8 cellular contexts compared by ENCODE assay signal in the genomic region with DNA sequence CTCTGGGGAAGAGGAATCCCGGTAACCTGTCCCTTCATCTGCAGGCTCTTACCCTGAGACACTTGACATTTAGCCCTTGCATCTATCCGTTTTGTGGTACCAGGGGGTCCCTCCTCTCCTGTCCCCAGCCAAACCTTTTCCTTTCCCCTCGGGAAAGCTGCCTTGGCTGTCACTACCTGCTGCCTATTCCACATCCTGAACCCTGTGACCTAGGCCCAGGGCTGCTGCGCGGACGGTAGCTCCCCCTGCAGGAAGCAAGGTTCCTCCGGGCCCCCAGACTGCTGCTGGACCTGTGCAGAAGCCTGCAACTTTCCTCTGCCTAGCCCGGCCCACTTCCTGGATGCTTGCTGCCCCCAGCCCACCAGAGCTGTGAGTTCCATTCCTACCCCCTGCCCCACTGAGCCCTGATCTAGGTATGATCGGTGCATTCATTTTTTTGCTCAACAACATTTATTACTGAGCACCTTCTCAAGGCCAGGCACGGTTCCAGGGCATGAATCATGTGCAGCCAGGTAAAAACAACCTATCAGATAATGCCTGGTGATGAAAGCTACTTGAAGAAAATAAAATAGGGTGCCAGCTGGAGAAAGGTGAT. TPM values are rescaled to one million over a fixed set of nuclear protein-coding genes. Genes with fewer than 3 reads are reported as not detected.
DNase-seq lines count a peak whose midpoint lies in the region; ATAC-seq and TF ChIP-seq lines count a peak whose summit lies in the region.

No MANE protein-coding gene starts in this region.

- H3F3A ChIP-seq in Loucy (ENCODE audit: low read depth): no peaks in the 10 kb centered on the region

- peak; percentile 90 for DNase-seq in DMS79 treated with DMSO at 0.1 percent for 48 hours (lab: John Stamatoyannopoulos, UW)
- DNase-seq in activated T-cell treated with anti-CD3 and anti-CD28 coated beads for 48 hours (ENCODE audit: low read depth): peak; percentile 60
- peak; percentile 79 for DNase-seq in glutamatergic neuron
- DNase-seq in stimulated activated effector memory CD8-positive, alpha-beta T cell treated with anti-CD3 and anti-CD28 coated beads, Interleukin-12 subunit alpha, Interleukin-12 subunit beta, amount 100 ng/mL, for 72 hours (ENCODE audit: low spot score in 2 of 2): peak; percentile 47 to 77
- DNase-seq in cerebellum (ENCODE audit: low spot score): no peak
- DNase-seq in HPDE6-E6E7 (ENCODE audit: extremely low spot score): no peak

- no peaks in the 10 kb centered on the region for H3K9me2 ChIP-seq in Loucy (replicated peaks; ENCODE audit: low read depth, low read length)

- H3K9me3 Mint-ChIP-seq in glutamatergic neuron (ENCODE audit: unreplicated experiment): peaks cover 5% of the 10 kb centered on the region
- no peaks in the 10 kb centered on the region for H3K9me3 Mint-ChIP-seq in stimulated activated effector memory CD8-positive, alpha-beta T cell treated with anti-CD3 and anti-CD28 coated beads, Interleukin-12 subunit alpha, Interleukin-12 subunit beta, amount 100 ng/mL, for 72 hours

- no peaks in the 10 kb centered on the region for H3K36me3 ChIP-seq in Loucy (ENCODE audit: insufficient read depth, low read length)

- peak; percentile 84 for ATAC-seq in stimulated activated effector memory CD8-positive, alpha-beta T cell treated with anti-CD3 and anti-CD28 coated beads, Interleukin-12 subunit alpha, Interleukin-12 subunit beta, amount 100 ng/mL, for 72 hours
- ATAC-seq in GM18517 (IDR thresholded peaks at IDR 0.05; ENCODE audit: unreplicated experiment): no peak

- peaks cover 20% of the 10 kb centered on the region for H3K4me1 ChIP-seq in Loucy (ENCODE audit: insufficient read depth, low read length, poor library complexity, severe bottlenecking)

- H3K27me3 ChIP-seq in Loucy (ENCODE audit: insufficient read depth, low read length, poor library complexity, severe bottlenecking): no peaks in the 10 kb centered on the region

- peak overlapping the region; percentile 53 for H3K9ac ChIP-seq in Loucy (ENCODE audit: low read depth, low read length, poor library complexity, severe bottlenecking)

- peak overlapping the region; percentile 68 for H3K4me2 ChIP-seq in Loucy (ENCODE audit: low read depth, low read length, poor library complexity, severe bottlenecking)

- no peaks in the 10 kb centered on the region for H3K9me3 ChIP-seq in Loucy (ENCODE audit: insufficient read depth, low read depth, low read length)

- no peaks in the 10 kb centered on the region for H3K36me3 Mint-ChIP-seq in glutamatergic neuron (ENCODE audit: unreplicated experiment)
- H3K36me3 Mint-ChIP-seq in stimulated activated effector memory CD8-positive, alpha-beta T cell treated with anti-CD3 and anti-CD28 coated beads, Interleukin-12 subunit alpha, Interleukin-12 subunit beta, amount 100 ng/mL, for 72 hours: peaks cover 19% of the 10 kb centered on the region

- peaks cover 2% of the 10 kb centered on the region for H3K4me1 Mint-ChIP-seq in glutamatergic neuron (ENCODE audit: low read depth, unreplicated experiment)
- H3K4me1 Mint-ChIP-seq in stimulated activated effector memory CD8-positive, alpha-beta T cell treated with anti-CD3 and anti-CD28 coated beads, Interleukin-12 subunit alpha, Interleukin-12 subunit beta, amount 100 ng/mL, for 72 hours: peaks cover 26% of the 10 kb centered on the region

- H3K27me3 Mint-ChIP-seq in glutamatergic neuron (ENCODE audit: unreplicated experiment): peaks cover 9% of the 10 kb centered on the region

- TF ChIP-seq CTCF in Loucy (conservative IDR thresholded peaks at IDR 0.05; ENCODE audit: low read length) (peak; percentile 88), glutamatergic neuron (IDR thresholded peaks at IDR 0.05; ENCODE audit: partially characterized antibody, unreplicated experiment) (peak; percentile 43)

- no peaks in the 10 kb centered on the region for H4K20me1 ChIP-seq in Loucy (ENCODE audit: insufficient read depth, low read length, poor library complexity, severe bottlenecking)

- no peak overlapping the region for H3K4me3 Mint-ChIP-seq in glutamatergic neuron (ENCODE audit: unreplicated experiment)
- H3K4me3 Mint-ChIP-seq in stimulated activated effector memory CD8-positive, alpha-beta T cell treated with anti-CD3 and anti-CD28 coated beads, Interleukin-12 subunit alpha, Interleukin-12 subunit beta, amount 100 ng/mL, for 72 hours: peak overlapping the region; percentile 82

- peak overlapping the region; percentile 77 for H2AFZ ChIP-seq in Loucy (ENCODE audit: low read length)

- H3K4me3 ChIP-seq in Loucy (ENCODE audit: low read length, poor library complexity, severe bottlenecking): peak overlapping the region; percentile 53

- peaks cover 19% of the 10 kb centered on the region for H3K79me2 ChIP-seq in Loucy (ENCODE audit: insufficient read depth, low read length)

- no peak overlapping the region for H3K27ac Mint-ChIP-seq in glutamatergic neuron (ENCODE audit: unreplicated experiment)
- H3K27ac Mint-ChIP-seq in stimulated activated effector memory CD8-positive, alpha-beta T cell treated with anti-CD3 and anti-CD28 coated beads, Interleukin-12 subunit alpha, Interleukin-12 subunit beta, amount 100 ng/mL, for 72 hours: no peak overlapping the region

RNA-seq across cellular contexts. Expression of a gene that starts 10.5 kb away (rescaled TPM):
- 437 TPM for total RNA-seq in glutamatergic neuron (ENCODE audit: unreplicated experiment)
- total RNA-seq in cerebellum: 61.7 TPM

RNA-seq across cellular contexts. Expression of a gene that starts 20.7 kb away (rescaled TPM):
- total RNA-seq in glutamatergic neuron (ENCODE audit: unreplicated experiment) (124 TPM), cerebellum (56.4 TPM)

RNA-seq across cellular contexts. Expression of a gene that starts 24.0 kb away (rescaled TPM):
- total RNA-seq in glutamatergic neuron (ENCODE audit: unreplicated experiment) (253 TPM), cerebellum (15.6 TPM)

RNA-seq across cellular contexts. Expression of a gene that starts 32.1 kb away (rescaled TPM):
- total RNA-seq in glutamatergic neuron (ENCODE audit: unreplicated experiment): not detected
- not detected for total RNA-seq in cerebellum

RNA-seq across cellular contexts. Expression of a gene that starts 36.7 kb away (rescaled TPM):
- total RNA-seq in glutamatergic neuron (ENCODE audit: unreplicated experiment): 0.86 TPM
- 0.45 TPM for total RNA-seq in cerebellum

Comparison
In these comparisons a context has a peak if more than half of its experiments do, and no peak if none do; other contexts are left out.
1. DNase-seq: peak in DMS79 treated with DMSO at 0.1 percent for 48 hours (single experiment), activated T-cell treated with anti-CD3 and anti-CD28 coated beads for 48 hours (single experiment), glutamatergic neuron (single experiment) and stimulated activated effector memory CD8-positive, alpha-beta T cell treated with anti-CD3 and anti-CD28 coated beads, Interleukin-12 subunit alpha, Interleukin-12 subunit beta, amount 100 ng/mL, for 72 hours (2 of 2); none in cerebellum (single experiment) and HPDE6-E6E7 (single experiment).
2. RNA of a gene that starts 24.0 kb away (total RNA-seq): 253 TPM in glutamatergic neuron (single experiment); 15.6 TPM in cerebellum (single experiment); every median in the first group is over 10 times any median in the second.